7 cellular contexts compared by ENCODE assay signal in genomic region chr10:43756343-43756742, GRCh38.
"Had no signal": no experiment of that assay in that cellular context is flagged by ENCODE, and none has a peak within 500 bp of the region (broad histone marks: within the 10 kb centered on the region; RNA-seq: fewer than 3 reads in every experiment).

No MANE protein-coding gene starts in this region.

- H3K9me3 Mint-ChIP-seq: GM23338 had no signal

- FAIRE-seq: H1, H54 had no signal

- H3K4me2 ChIP-seq: GM23338 had no signal

- H3K27ac Mint-ChIP-seq: GM23338, H9 had no signal

- H3K4me3 ChIP-seq: GM23338 had no signal

- ATAC-seq: GM23338 had no signal

- H2AFZ ChIP-seq: GM23338 had no signal

- DNase-seq: H9, HCEC 1CT, IMR-90, KBM-7 had no signal

- H3K4me3 Mint-ChIP-seq: GM23338, H9 had no signal
